38 cellular contexts compared by ENCODE assay signal in the genomic region with DNA sequence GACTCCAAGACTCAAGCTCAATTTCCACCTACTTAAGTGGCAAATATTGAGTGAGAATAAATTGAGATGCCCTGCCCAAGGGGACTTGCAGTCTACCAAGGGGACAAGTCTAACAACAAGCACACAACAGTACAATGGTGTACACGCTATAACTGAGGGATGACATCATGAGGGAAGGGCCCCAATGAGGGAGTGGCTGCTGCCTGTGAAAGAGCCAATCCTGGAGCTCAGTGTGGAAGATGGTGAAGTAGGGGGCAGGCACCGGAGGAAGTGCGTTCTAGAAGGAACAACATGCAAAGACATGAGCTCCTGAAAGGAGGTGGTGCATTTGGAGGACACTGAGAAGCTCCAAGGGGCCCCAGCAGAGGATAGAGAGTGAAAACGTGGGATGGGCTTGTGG. TPM values are rescaled to one million over a fixed set of nuclear protein-coding genes. Genes with fewer than 3 reads are reported as not detected.
A peak's percentile ranks its signal among the peaks of the same experiment; 100 is the strongest.
DNase-seq lines count a peak whose midpoint lies in the region; ATAC-seq, FAIRE-seq and TF ChIP-seq lines count a peak whose summit lies in the region.
"Had no signal": no experiment of that assay in that cellular context is flagged by ENCODE, and none has a peak within 500 bp of the region (broad histone marks: within the 10 kb centered on the region; RNA-seq: fewer than 3 reads in every experiment).

No MANE protein-coding gene starts in this region.

- TF ChIP-seq CTCF in GM12878 (IDR thresholded peaks at IDR 0.05 in 2 of 3, conservative IDR thresholded peaks at IDR 0.05 in 1 of 3; ENCODE audit: control insufficient read depth in 2 of 3, extremely low read depth in 1 of 3, insufficient read depth in 1 of 3, low read depth in 3 of 3, low read length in 3 of 3) (no peak), natural killer cell (IDR thresholded peaks at IDR 0.05) (no peak), right atrium auricular region (IDR thresholded peaks at IDR 0.05) (no peak)

- no peaks in the 10 kb centered on the region for H3K79me2 ChIP-seq in GM12878 (ENCODE audit: control insufficient read depth, insufficient read depth, low read length)

- no peaks in the 10 kb centered on the region for H4K20me1 ChIP-seq in GM12878 (ENCODE audit: control insufficient read depth, insufficient read depth)

- intact Hi-C loops in activated CD4-positive, alpha-beta memory T cell treated with anti-CD3 and anti-CD28 coated beads for 36 hours (cut with micrococcal nuclease) = no loop called here
- intact Hi-C loops in GM12878 (cut with micrococcal nuclease; ENCODE audit: unreplicated experiment) = no loop called here
- intact Hi-C loops in natural killer cell (cut with micrococcal nuclease) = no loop called here

- in situ Hi-C loops in GM12878 (cut with MboI) = no loop called here

- RAD21 ChIA-PET in GM12878 (lab: Charles Lee; ENCODE audit: unreplicated experiment) = interaction anchor here (0.9 kb wide), 1 partner anchor 65 kb away, joined by 3 read pairs; no protein-coding TSS in a partner anchor

- TF ChIP-seq EP300 in GM12878 (IDR thresholded peaks at IDR 0.05; ENCODE audit: borderline replicate concordance in 1 of 2, control insufficient read depth in 1 of 2, low read depth in 2 of 2, low read length in 2 of 2) = no peak

- no peak for FAIRE-seq in GM12878 (lab: Jason Lieb, UNC)
- FAIRE-seq: A204.1, colon, G401.6, GM19239, keratinocyte, small intestine had no signal

- no peaks in the 10 kb centered on the region for H3K9me3 Mint-ChIP-seq in activated CD4-positive, alpha-beta memory T cell treated with anti-CD3 and anti-CD28 coated beads for 36 hours
- H3K9me3 Mint-ChIP-seq in activated CD4-positive, alpha-beta memory T cell treated with anti-CD3 and anti-CD28 coated beads, Interleukin-2, amount 10 ng/mL, durations not matched to agents 7 days and 5 days = no peaks in the 10 kb centered on the region
- no peaks in the 10 kb centered on the region for H3K9me3 Mint-ChIP-seq in IgD-negative memory B cell
- H3K9me3 Mint-ChIP-seq in natural killer cell = no peaks in the 10 kb centered on the region
- H3K9me3 Mint-ChIP-seq: H9, nephron progenitor cell, type B pancreatic cell had no signal

- no TSS peak for BruUV-seq in GM12878 (replicated peaks; lab: Mats Ljungman, UMichigan)

- H3K4me2 ChIP-seq in GM12878 (ENCODE audit: control insufficient read depth, insufficient read depth) = no peak overlapping the region

- H2AFZ ChIP-seq in GM12878 (ENCODE audit: control insufficient read depth, low read depth, low read length) = no peak overlapping the region

- peaks cover 56% of the 10 kb centered on the region for H3K36me3 Mint-ChIP-seq in activated CD4-positive, alpha-beta memory T cell treated with anti-CD3 and anti-CD28 coated beads for 36 hours
- H3K36me3 Mint-ChIP-seq in activated CD4-positive, alpha-beta memory T cell treated with anti-CD3 and anti-CD28 coated beads, Interleukin-2, amount 10 ng/mL, durations not matched to agents 7 days and 5 days (ENCODE audit: low read depth) = peaks cover 96% of the 10 kb centered on the region
- H3K36me3 Mint-ChIP-seq in IgD-negative memory B cell = peaks cover 6% of the 10 kb centered on the region
- H3K36me3 Mint-ChIP-seq in natural killer cell = peaks cover 33% of the 10 kb centered on the region
- H3K36me3 Mint-ChIP-seq: type B pancreatic cell had no signal

- CTCF ChIA-PET in activated CD4-positive, alpha-beta memory T cell treated with anti-CD3 and anti-CD28 coated beads for 36 hours (lab: Charles Lee) = interaction anchor here (1.8 to 2.4 kb wide), 2 partner anchors 146 to 225 kb away, joined by 6 to 11 read pairs; no protein-coding TSS in a partner anchor
- CTCF ChIA-PET in activated CD4-positive, alpha-beta memory T cell treated with anti-CD3 and anti-CD28 coated beads, Interleukin-2, amount 10 ng/mL, durations not matched to agents 7 days and 5 days (lab: Charles Lee) = no interaction called here
- CTCF ChIA-PET in GM12878 (lab: Yijun Ruan, JAX) = interaction anchor here (0.9 to 1.9 kb wide), 4 partner anchors 12 to 172 kb away, joined by 3 to 5 read pairs (median 3); no protein-coding TSS in a partner anchor

- SMC1A ChIA-PET in GM12878 (lab: Charles Lee; ENCODE audit: uncharacterized antibody, unreplicated experiment) = interaction anchor here (1.4 to 3.9 kb wide), 5 partner anchors 11 to 182 kb away, joined by 3 to 16 read pairs (median 7); no protein-coding TSS in a partner anchor

- H3K4me1 ChIP-seq in GM12878 (ENCODE audit: control insufficient read depth, insufficient read depth, low read length) (no peaks in the 10 kb centered on the region), right atrium auricular region (no peaks in the 10 kb centered on the region)
- H3K4me1 ChIP-seq: breast epithelium had no signal

- H3K9ac ChIP-seq in GM12878 (ENCODE audit: control insufficient read depth, insufficient read depth, low read length) = no peak overlapping the region

- no peak overlapping the region for H3K4me3 Mint-ChIP-seq in activated CD4-positive, alpha-beta memory T cell treated with anti-CD3 and anti-CD28 coated beads for 36 hours
- no peak overlapping the region for H3K4me3 Mint-ChIP-seq in activated CD4-positive, alpha-beta memory T cell treated with anti-CD3 and anti-CD28 coated beads, Interleukin-2, amount 10 ng/mL, durations not matched to agents 7 days and 5 days
- H3K4me3 Mint-ChIP-seq in IgD-negative memory B cell = peak overlapping the region in 1 of 4 donors; percentile 18
- no peak overlapping the region for H3K4me3 Mint-ChIP-seq in natural killer cell
- H3K4me3 Mint-ChIP-seq: H9, nephron progenitor cell, type B pancreatic cell had no signal

- H3K4me1 Mint-ChIP-seq in activated CD4-positive, alpha-beta memory T cell treated with anti-CD3 and anti-CD28 coated beads for 36 hours (ENCODE audit: low read depth) = peaks cover 56% of the 10 kb centered on the region
- H3K4me1 Mint-ChIP-seq in activated CD4-positive, alpha-beta memory T cell treated with anti-CD3 and anti-CD28 coated beads, Interleukin-2, amount 10 ng/mL, durations not matched to agents 7 days and 5 days = peaks cover 30% of the 10 kb centered on the region
- H3K4me1 Mint-ChIP-seq in IgD-negative memory B cell (peaks cover 5 to 27% (median 13%) of the 10 kb centered on the region in 3 donors), natural killer cell (peaks cover 35 to 38% of the 10 kb centered on the region in 2 donors)

- no peaks in the 10 kb centered on the region for H3K27me3 Mint-ChIP-seq in activated CD4-positive, alpha-beta memory T cell treated with anti-CD3 and anti-CD28 coated beads for 36 hours
- no peaks in the 10 kb centered on the region for H3K27me3 Mint-ChIP-seq in activated CD4-positive, alpha-beta memory T cell treated with anti-CD3 and anti-CD28 coated beads, Interleukin-2, amount 10 ng/mL, durations not matched to agents 7 days and 5 days
- H3K27me3 Mint-ChIP-seq in IgD-negative memory B cell (no peaks in the 10 kb centered on the region), natural killer cell (ENCODE audit: low read depth in 2 of 2) (no peaks in the 10 kb centered on the region)
- H3K27me3 Mint-ChIP-seq: type B pancreatic cell had no signal

- no peak for TF ChIP-seq POLR2A in GM12878 (IDR thresholded peaks at IDR 0.05; ENCODE audit: low read depth, low read length)

- peaks cover 6 to 20% of the 10 kb centered on the region in 2 experiments for H3K36me3 ChIP-seq in GM12878 (ENCODE audit: control insufficient read depth in 2 of 2, insufficient read depth in 2 of 2, low read length in 1 of 2)
- no peaks in the 10 kb centered on the region for H3K36me3 ChIP-seq in right atrium auricular region
- H3K36me3 ChIP-seq: breast epithelium, ovary had no signal

- DNase-seq in activated CD4-positive, alpha-beta memory T cell treated with anti-CD3 and anti-CD28 coated beads for 36 hours = no peak
- DNase-seq in activated CD4-positive, alpha-beta memory T cell treated with anti-CD3 and anti-CD28 coated beads, Interleukin-2, amount 10 ng/mL, durations not matched to agents 7 days and 5 days = no peak
- no peak for DNase-seq in GM12878 (ENCODE audit: low read depth, low spot score)
- no peak for DNase-seq in natural killer cell
- no peak for DNase-seq in Kasumi-1 (lab: John Stamatoyannopoulos, UW)
- DNase-seq in right atrium auricular region (ENCODE audit: low spot score) = no peak
- DNase-seq: activated CD4-positive, alpha-beta T cell treated with anti-CD3 and anti-CD28 coated beads for 4 hours; COR-L47; effector CD8-positive, alpha-beta T cell; erythroblast; glutamatergic neuron; H9; midbrain; NCI-H2029; NCI-H2227 treated with DMSO at 0.1 percent for 48 hours; NCI-H748 treated with DMSO at 0.1 percent for 48 hours; nephron progenitor cell; ovary; RPMI8226; small intestine; stimulated activated CD4-positive, alpha-beta T cell treated with anti-CD3 and anti-CD28 coated beads, Interleukin-1b, Interleukin-23, amount 100 ng/mL, for 48 hours; stimulated activated CD8-positive, alpha-beta memory T cell treated with anti-CD3 and anti-CD28 coated beads, Interleukin-4, amount 100 ng/mL, for 48 hours; substantia nigra; T-helper 2 cell had no signal

- H3K27ac ChIP-seq in GM12878 (ENCODE audit: control insufficient read depth, insufficient read depth) = no peak overlapping the region
- H3K27ac ChIP-seq in right atrium auricular region = no peak overlapping the region
- H3K27ac ChIP-seq: breast epithelium, ovary had no signal

- WGBS in GM12878 (ENCODE audit: insufficient coverage, insufficient replicate concordance, low lambda C conversion rate, missing lambda C conversion rate) = 85% methylated on average over 4 of the region's 4 CpGs

- ATAC-seq in GM12878 (peak; percentile 22; the same call in 1 of the 3 replicates), natural killer cell (no peak), HG03280 (IDR thresholded peaks at IDR 0.05; ENCODE audit: unreplicated experiment) (no peak)

- H3K27me3 ChIP-seq in GM12878 (replicated peaks in 1 of 2; ENCODE audit: control insufficient read depth in 2 of 2, insufficient read depth in 2 of 2, low read length in 1 of 2) (no peaks in the 10 kb centered on the region), right atrium auricular region (no peaks in the 10 kb centered on the region)
- H3K27me3 ChIP-seq: breast epithelium, ovary had no signal

- POLR2A ChIA-PET in activated CD4-positive, alpha-beta memory T cell treated with anti-CD3 and anti-CD28 coated beads for 36 hours (lab: Charles Lee) = no interaction called here
- POLR2A ChIA-PET in activated CD4-positive, alpha-beta memory T cell treated with anti-CD3 and anti-CD28 coated beads, Interleukin-2, amount 10 ng/mL, durations not matched to agents 7 days and 5 days (lab: Charles Lee) = interaction anchor here (0.9 to 1.3 kb wide), 2 partner anchors 12 to 172 kb away, joined by 3 read pairs; no protein-coding TSS in a partner anchor
- POLR2A ChIA-PET in GM12878 (lab: Charles Lee) = interaction anchor here (0.7 kb wide), 2 partner anchors 14 to 81 kb away, joined by 4 to 7 read pairs; no protein-coding TSS in a partner anchor

- H3K9me3 ChIP-seq in GM12878 (replicated peaks; ENCODE audit: control insufficient read depth, insufficient read depth, low read length) (no peaks in the 10 kb centered on the region), right atrium auricular region (no peaks in the 10 kb centered on the region)
- H3K9me3 ChIP-seq: breast epithelium, ovary had no signal

- H3K4me3 ChIP-seq in GM12878 (no peak overlapping the region), right atrium auricular region (no peak overlapping the region)
- H3K4me3 ChIP-seq: breast epithelium, ovary had no signal

- TF ChIP-seq RAD21 in GM12878 (IDR thresholded peaks at IDR 0.05; ENCODE audit: insufficient read depth, low read depth, low read length) = no peak

- H3K27ac Mint-ChIP-seq in activated CD4-positive, alpha-beta memory T cell treated with anti-CD3 and anti-CD28 coated beads for 36 hours = peak overlapping the region; percentile 46
- H3K27ac Mint-ChIP-seq in activated CD4-positive, alpha-beta memory T cell treated with anti-CD3 and anti-CD28 coated beads, Interleukin-2, amount 10 ng/mL, durations not matched to agents 7 days and 5 days = no peak overlapping the region
- peak overlapping the region; percentile 36 to 91 (median 43) for H3K27ac Mint-ChIP-seq in IgD-negative memory B cell
- peak overlapping the region; percentile 73 to 78 for H3K27ac Mint-ChIP-seq in natural killer cell
- H3K27ac Mint-ChIP-seq: H9, nephron progenitor cell, type B pancreatic cell had no signal

RNA-seq across cellular contexts. Expression of a gene that starts 46.9 kb away (rescaled TPM):
- total RNA-seq in activated CD4-positive, alpha-beta memory T cell treated with anti-CD3 and anti-CD28 coated beads for 36 hours = not detected
- total RNA-seq in activated CD4-positive, alpha-beta memory T cell treated with anti-CD3 and anti-CD28 coated beads, Interleukin-2, amount 10 ng/mL, durations not matched to agents 7 days and 5 days = 1 to 10 TPM; 1.2 to 1.5 TPM
- polyA plus RNA-seq in IgD-negative memory B cell (0.50 TPM), GM12878 (2011; rRNA removed) (not detected in 2 replicates), GM12878 (2014; fragmentation: Illumina TruSeq; extraction: Trizol) (not detected in 2 replicates), GM12878 (2014; fragmentation: Nextera tagmentation; extraction: Ambion mirVana) (under 1 TPM in 1 of 2 experiments, not detected in 1; 0.18 TPM), GM12878 (2014; rRNA removed) (0.46 TPM in 1 of 2 replicates, not detected in the other), GM12878 (2016; fragmentation: Nextera tagmentation; extraction: Ambion mirVana) (not detected)
- total RNA-seq in GM12878 (2013; cell fraction: nucleolus; rRNA removed) = not detected in 2 replicates
- total RNA-seq in GM12878 (2014; rRNA removed) (not detected in 2 replicates), GM12878 (2014; rRNA removed; fragmentation: Illumina TruSeq; extraction: Trizol) (not detected in 2 replicates), GM12878 (2021) (0.35 TPM in 1 of 2 replicates, not detected in the other), natural killer cell (1 to 10 TPM in 2 of 3 donors, under 1 TPM in 1; 0.68 to 3.0 (median 1.2) TPM), right atrium auricular region (not detected)
- not detected for polyA plus RNA-seq in GM12878 (2011; ENCODE audit: low read depth)
- polyA plus RNA-seq in GM12878 (2011; cell fraction: cytosol; rRNA removed) = not detected in 2 replicates
- polyA plus RNA-seq in GM12878 (2011; cell fraction: nucleus; rRNA removed) = not detected in 2 replicates
- not detected in 2 replicates for polyA plus RNA-seq in GM12878 (2012)
- polyA minus RNA-seq in GM12878 (2011; rRNA and poly(A)+ RNA removed) = 0.36 TPM in 1 of 2 replicates, not detected in the other
- polyA minus RNA-seq in GM12878 (2011; cell fraction: cytosol; rRNA and poly(A)+ RNA removed) = not detected in 2 replicates
- polyA minus RNA-seq in GM12878 (2011; cell fraction: nucleus; rRNA and poly(A)+ RNA removed) = not detected in 2 replicates
- total RNA-seq: breast epithelium, H9, HT-29, lower leg skin, MCF 10A, ovary, renal cortical epithelial cell, SK-MEL-5 had no signal
- polyA plus RNA-seq: keratinocyte, ovary, small intestine had no signal
